ENCODE assay signal across 1 cellular context in the genomic region with DNA sequence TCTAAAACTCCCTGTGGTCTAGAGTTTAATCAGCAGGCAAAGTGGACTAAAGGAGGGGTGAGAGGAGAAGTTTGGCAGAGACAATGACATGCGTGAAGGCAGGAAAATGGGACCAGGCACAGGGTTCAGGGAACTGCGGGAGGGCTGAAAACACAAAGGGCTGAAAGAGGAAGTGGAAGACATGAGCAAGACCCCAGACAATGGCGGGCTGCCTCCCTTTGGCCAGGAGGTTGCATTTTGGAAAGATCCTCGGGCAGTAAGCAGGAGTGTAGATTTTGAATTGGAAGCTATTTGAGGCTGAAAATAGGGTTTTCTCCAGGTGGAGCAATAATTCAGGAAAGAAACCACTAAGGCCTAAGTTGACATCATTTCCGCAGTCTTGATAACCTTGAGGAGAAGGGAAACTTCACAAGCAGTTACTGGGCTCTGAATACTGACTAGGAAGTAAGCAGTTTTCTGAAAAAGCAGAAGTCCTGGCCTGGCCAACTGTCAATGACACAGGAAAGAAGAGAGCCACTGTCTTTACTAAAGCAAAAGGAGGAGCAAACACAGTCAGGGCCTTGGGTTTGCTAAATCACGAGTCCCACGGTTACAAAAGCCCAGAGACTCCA.
TF ChIP-seq lines count a peak whose summit lies in the region.

No MANE protein-coding gene starts in this region.

TF ChIP-seq in K562, 482 proteins besides CTCF, POLR2A, EP300 and RAD21 (continued from another document and continues in another):
- TF ChIP-seq GMEB1 (CRISPR knock-in tag; IDR thresholded peaks at IDR 0.05) (peak; percentile 2; the same call in 1 of the 2 replicates), NFYB (IDR thresholded peaks at IDR 0.05; ENCODE audit: extremely low read depth, insufficient read length) (no peak), ZNF324 (CRISPR knock-in tag; IDR thresholded peaks at IDR 0.05) (0 out of 2 replicates have a peak, but pooled peaks have one; percentile 21), JUND (IDR thresholded peaks at IDR 0.05; ENCODE audit: borderline replicate concordance, low read depth, low read length) (no peak), JUND (tag; IDR thresholded peaks at IDR 0.05; ENCODE audit: borderline replicate concordance, low read depth, low read length) (peak; percentile 50; the same call in 1 of the 3 replicates), NR2C2 (CRISPR knock-in tag; IDR thresholded peaks at IDR 0.05) (no peak), NR2C2 (tag; IDR thresholded peaks at IDR 0.05) (peak; percentile 47), NEUROD1 (IDR thresholded peaks at IDR 0.05; ENCODE audit: borderline replicate concordance, low read depth, low read length, partially characterized antibody) (no peak), CTBP1 (IDR thresholded peaks at IDR 0.05; ENCODE audit: borderline replicate concordance) (peak; percentile 20; the same call in 1 of the 2 replicates), TAF9B (IDR thresholded peaks at IDR 0.05; ENCODE audit: partially characterized antibody) (no peak), BACH1 (tag; IDR thresholded peaks at IDR 0.05) (peak; percentile 16; the same call in 1 of the 2 replicates), SOX6 (IDR thresholded peaks at IDR 0.05) (peak; percentile 55; the same call in 1 of the 2 replicates), MAFG (tag; conservative IDR thresholded peaks at IDR 0.05) (no peak), TRIM28 (IDR thresholded peaks at IDR 0.05) (no peak), ZNF584 (CRISPR knock-in tag; IDR thresholded peaks at IDR 0.05; ENCODE audit: low read depth) (peak; percentile 60; the same call in 1 of the 2 replicates), NCOA4 (IDR thresholded peaks at IDR 0.05; ENCODE audit: partially characterized antibody) (no peak), ZNF134 (CRISPR knock-in tag; conservative IDR thresholded peaks at IDR 0.05) (peak; percentile 35; the same call in 1 of the 2 replicates), ZBTB40 (IDR thresholded peaks at IDR 0.05) (peak; percentile 30; the same call in 1 of the 2 replicates), ZBTB40 (CRISPR knock-in tag; IDR thresholded peaks at IDR 0.05) (no peak), ZBTB11 (CRISPR knock-in tag; IDR thresholded peaks at IDR 0.05) (peak in 1 of 3 experiments; percentile 79; a peak in 2 of 6 replicates), HMG20B (CRISPR knock-in tag; IDR thresholded peaks at IDR 0.05) (no peak), ATF4 (CRISPR knock-in tag; IDR thresholded peaks at IDR 0.05) (0 out of 2 replicates have a peak, but pooled peaks have one; percentile 22), ZKSCAN3 (CRISPR knock-in tag; IDR thresholded peaks at IDR 0.05) (no peak), SMARCB1 (IDR thresholded peaks at IDR 0.05; ENCODE audit: insufficient read length, low read depth) (no peak), ZNF76 (CRISPR knock-in tag; IDR thresholded peaks at IDR 0.05; ENCODE audit: borderline replicate concordance) (0 out of 2 replicates have a peak, but pooled peaks have one; percentile 5), ZNF444 (CRISPR knock-in tag; IDR thresholded peaks at IDR 0.05) (peak; percentile 41; the same call in 1 of the 2 replicates), OTX1 (CRISPR knock-in tag; IDR thresholded peaks at IDR 0.05) (peak; percentile 85; the same call in 1 of the 2 replicates), ZSCAN32 (CRISPR knock-in tag; IDR thresholded peaks at IDR 0.05) (no peak)
- TF ChIP-seq, protein P1, sequence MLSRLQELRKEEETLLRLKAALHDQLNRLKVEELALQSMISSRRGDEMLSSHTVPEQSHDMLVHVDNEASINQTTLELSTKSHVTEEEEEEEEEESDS (CRISPR knock-in tag; IDR thresholded peaks at IDR 0.05): no peak
- TF ChIP-seq, protein P2, sequence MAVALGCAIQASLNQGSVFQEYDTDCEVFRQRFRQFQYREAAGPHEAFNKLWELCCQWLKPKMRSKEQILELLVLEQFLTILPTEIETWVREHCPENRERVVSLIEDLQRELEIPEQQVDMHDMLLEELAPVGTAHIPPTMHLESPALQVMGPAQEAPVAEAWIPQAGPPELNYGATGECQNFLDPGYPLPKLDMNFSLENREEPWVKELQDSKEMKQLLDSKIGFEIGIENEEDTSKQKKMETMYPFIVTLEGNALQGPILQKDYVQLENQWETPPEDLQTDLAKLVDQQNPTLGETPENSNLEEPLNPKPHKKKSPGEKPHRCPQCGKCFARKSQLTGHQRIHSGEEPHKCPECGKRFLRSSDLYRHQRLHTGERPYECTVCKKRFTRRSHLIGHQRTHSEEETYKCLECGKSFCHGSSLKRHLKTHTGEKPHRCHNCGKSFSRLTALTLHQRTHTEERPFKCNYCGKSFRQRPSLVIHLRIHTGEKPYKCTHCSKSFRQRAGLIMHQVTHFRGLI (CRISPR knock-in tag; IDR thresholded peaks at IDR 0.05): peak; percentile 73; the same call in 1 of the 2 replicates
